1 cellular context compared by ENCODE assay signal in the genomic region with DNA sequence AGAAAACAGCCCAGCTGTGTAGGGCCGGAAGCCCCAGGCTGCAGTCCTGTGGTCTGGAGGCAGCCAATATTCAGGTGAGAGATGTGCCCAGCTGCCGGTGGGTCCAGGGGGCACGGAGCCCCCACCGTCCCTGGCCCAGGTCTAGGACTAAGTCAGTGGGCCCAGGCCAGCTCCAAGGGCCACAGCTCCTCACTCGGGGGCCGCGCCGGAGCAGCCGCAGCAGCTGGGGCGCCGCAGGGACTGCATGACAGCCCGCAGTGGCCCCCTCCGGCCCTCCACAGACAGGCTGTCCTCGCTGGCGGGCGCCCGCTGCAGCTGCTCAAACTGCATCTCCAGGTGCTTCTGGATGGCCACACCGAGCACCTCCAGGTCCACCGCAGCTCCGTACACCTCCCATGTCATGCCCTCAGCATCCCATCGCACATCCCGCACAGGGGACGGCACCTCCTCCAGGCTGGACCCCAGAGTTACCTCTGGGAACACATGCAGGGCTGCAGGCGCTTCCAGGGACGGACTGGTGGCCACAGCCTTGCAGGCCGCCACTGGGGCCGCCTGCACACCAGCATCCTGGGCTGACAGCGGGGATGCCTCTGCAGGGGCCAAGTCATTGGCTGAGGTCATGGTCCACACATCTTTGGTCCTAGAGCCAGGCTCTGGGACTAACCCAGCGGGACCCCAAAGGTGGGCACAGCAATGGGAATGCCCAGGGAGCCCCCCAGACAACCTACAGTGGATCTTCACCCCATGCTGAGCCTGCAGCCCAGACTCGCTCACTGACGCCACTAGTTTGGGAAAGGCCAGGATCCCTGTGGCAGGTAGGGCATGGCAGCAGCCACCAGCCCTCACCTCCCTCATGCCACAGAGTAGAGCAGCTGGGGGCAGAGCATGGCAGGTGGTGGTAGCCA.
TF ChIP-seq lines count a peak whose summit lies in the region.

No MANE protein-coding gene starts in this region.

TF ChIP-seq in WTC11, 78 proteins besides CTCF, POLR2A, EP300 and RAD21 (continued from another document):
- TF ChIP-seq, protein P1, sequence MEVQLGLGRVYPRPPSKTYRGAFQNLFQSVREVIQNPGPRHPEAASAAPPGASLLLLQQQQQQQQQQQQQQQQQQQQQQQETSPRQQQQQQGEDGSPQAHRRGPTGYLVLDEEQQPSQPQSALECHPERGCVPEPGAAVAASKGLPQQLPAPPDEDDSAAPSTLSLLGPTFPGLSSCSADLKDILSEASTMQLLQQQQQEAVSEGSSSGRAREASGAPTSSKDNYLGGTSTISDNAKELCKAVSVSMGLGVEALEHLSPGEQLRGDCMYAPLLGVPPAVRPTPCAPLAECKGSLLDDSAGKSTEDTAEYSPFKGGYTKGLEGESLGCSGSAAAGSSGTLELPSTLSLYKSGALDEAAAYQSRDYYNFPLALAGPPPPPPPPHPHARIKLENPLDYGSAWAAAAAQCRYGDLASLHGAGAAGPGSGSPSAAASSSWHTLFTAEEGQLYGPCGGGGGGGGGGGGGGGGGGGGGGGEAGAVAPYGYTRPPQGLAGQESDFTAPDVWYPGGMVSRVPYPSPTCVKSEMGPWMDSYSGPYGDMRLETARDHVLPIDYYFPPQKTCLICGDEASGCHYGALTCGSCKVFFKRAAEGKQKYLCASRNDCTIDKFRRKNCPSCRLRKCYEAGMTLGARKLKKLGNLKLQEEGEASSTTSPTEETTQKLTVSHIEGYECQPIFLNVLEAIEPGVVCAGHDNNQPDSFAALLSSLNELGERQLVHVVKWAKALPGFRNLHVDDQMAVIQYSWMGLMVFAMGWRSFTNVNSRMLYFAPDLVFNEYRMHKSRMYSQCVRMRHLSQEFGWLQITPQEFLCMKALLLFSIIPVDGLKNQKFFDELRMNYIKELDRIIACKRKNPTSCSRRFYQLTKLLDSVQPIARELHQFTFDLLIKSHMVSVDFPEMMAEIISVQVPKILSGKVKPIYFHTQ (CRISPR knock-in tag; IDR thresholded peaks at IDR 0.05) = no peak
- no peak for TF ChIP-seq CREM (CRISPR knock-in tag; IDR thresholded peaks at IDR 0.05)
- no peak for TF ChIP-seq PRDM15 (CRISPR knock-in tag; IDR thresholded peaks at IDR 0.05)
